In the genomic region with DNA sequence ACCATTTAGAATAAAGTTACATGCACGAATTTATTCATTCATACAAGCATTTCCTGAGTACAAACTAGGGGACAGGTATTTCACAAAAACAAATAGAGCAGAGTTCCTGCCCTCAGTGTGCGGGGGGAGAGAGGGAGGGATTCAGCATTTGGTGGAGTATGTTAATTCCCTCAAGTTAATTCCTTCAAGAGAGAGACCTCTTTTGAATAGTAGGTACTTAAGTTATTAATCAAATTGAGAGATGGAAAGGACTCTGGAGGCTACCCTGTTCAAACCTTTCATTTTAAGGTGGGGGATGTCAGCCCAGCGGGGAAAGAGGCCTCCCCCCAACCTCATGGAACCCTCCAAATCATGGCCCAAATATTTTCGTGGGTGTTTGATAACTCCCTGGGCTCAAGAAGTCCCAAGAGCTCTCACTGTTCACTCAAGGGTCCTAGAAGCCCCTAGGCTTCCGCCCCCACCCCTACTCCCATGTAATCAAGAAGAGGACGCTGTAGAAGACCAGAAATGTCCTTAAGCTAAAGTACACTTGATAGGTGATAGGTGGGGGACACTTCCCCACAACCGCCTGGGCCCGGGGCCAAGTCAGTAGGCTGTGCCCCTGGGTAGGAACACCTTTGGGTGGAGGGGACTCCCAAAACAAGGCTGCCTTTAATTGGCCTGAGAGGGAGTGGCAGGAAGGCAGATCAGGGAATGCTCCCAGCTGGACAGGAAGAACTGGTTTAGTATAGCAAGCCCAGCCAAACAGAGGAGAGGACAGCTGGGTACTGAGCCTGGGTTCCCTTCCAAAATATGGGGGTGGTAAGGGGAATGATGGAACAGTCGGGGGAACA, we compare ENCODE assay signal across 1 cellular context.
TF ChIP-seq lines count a peak whose summit lies in the region.

No MANE protein-coding gene starts in this region.

TF ChIP-seq in HepG2, 621 proteins besides CTCF, POLR2A, EP300 and RAD21 (continued from another document and continues in another):
- no peak; the same call in 1 of the 2 replicates for TF ChIP-seq KAT8 (CRISPR knock-in tag; IDR thresholded peaks at IDR 0.05)
- TF ChIP-seq YY1 (IDR thresholded peaks at IDR 0.05; ENCODE audit: insufficient read depth, insufficient replicate concordance, low read depth, low read length): no peak
- TF ChIP-seq MEF2D (CRISPR knock-in tag; IDR thresholded peaks at IDR 0.05): 0 out of 2 replicates have a peak, but pooled peaks have one; percentile 44
- no peak; the same call in 1 of the 2 replicates for TF ChIP-seq ZNF605 (CRISPR knock-in tag; IDR thresholded peaks at IDR 0.05)
- TF ChIP-seq, protein P1, sequence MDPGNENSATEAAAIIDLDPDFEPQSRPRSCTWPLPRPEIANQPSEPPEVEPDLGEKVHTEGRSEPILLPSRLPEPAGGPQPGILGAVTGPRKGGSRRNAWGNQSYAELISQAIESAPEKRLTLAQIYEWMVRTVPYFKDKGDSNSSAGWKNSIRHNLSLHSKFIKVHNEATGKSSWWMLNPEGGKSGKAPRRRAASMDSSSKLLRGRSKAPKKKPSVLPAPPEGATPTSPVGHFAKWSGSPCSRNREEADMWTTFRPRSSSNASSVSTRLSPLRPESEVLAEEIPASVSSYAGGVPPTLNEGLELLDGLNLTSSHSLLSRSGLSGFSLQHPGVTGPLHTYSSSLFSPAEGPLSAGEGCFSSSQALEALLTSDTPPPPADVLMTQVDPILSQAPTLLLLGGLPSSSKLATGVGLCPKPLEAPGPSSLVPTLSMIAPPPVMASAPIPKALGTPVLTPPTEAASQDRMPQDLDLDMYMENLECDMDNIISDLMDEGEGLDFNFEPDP (CRISPR knock-in tag; conservative IDR thresholded peaks at IDR 0.05): 0 out of 2 replicates have a peak, but pooled peaks have one; percentile 84
- TF ChIP-seq POGZ (CRISPR knock-in tag; IDR thresholded peaks at IDR 0.05): no peak
- TF ChIP-seq TFAP4 (IDR thresholded peaks at IDR 0.05; ENCODE audit: borderline replicate concordance, low read depth): peak; percentile 38; the same call in 1 of the 2 replicates
- TF ChIP-seq ZNF639 (CRISPR knock-in tag; conservative IDR thresholded peaks at IDR 0.05): no peak
- TF ChIP-seq ZNF879 (CRISPR knock-in tag; IDR thresholded peaks at IDR 0.05): no peak
- peak; percentile 78 for TF ChIP-seq FOXA3 (CRISPR knock-in tag; IDR thresholded peaks at IDR 0.05)
- TF ChIP-seq ZHX2 (IDR thresholded peaks at IDR 0.05; ENCODE audit: low read depth): no peak
- no peak for TF ChIP-seq ZHX2 (CRISPR knock-in tag; IDR thresholded peaks at IDR 0.05; ENCODE audit: borderline replicate concordance)
- peak; percentile 74 for TF ChIP-seq RARA (CRISPR knock-in tag; IDR thresholded peaks at IDR 0.05)
- TF ChIP-seq, protein P2, sequence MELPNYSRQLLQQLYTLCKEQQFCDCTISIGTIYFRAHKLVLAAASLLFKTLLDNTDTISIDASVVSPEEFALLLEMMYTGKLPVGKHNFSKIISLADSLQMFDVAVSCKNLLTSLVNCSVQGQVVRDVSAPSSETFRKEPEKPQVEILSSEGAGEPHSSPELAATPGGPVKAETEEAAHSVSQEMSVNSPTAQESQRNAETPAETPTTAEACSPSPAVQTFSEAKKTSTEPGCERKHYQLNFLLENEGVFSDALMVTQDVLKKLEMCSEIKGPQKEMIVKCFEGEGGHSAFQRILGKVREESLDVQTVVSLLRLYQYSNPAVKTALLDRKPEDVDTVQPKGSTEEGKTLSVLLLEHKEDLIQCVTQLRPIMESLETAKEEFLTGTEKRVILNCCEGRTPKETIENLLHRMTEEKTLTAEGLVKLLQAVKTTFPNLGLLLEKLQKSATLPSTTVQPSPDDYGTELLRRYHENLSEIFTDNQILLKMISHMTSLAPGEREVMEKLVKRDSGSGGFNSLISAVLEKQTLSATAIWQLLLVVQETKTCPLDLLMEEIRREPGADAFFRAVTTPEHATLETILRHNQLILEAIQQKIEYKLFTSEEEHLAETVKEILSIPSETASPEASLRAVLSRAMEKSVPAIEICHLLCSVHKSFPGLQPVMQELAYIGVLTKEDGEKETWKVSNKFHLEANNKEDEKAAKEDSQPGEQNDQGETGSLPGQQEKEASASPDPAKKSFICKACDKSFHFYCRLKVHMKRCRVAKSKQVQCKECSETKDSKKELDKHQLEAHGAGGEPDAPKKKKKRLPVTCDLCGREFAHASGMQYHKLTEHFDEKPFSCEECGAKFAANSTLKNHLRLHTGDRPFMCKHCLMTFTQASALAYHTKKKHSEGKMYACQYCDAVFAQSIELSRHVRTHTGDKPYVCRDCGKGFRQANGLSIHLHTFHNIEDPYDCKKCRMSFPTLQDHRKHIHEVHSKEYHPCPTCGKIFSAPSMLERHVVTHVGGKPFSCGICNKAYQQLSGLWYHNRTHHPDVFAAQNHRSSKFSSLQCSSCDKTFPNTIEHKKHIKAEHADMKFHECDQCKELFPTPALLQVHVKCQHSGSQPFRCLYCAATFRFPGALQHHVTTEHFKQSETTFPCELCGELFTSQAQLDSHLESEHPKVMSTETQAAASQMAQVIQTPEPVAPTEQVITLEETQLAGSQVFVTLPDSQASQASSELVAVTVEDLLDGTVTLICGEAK (IDR thresholded peaks at IDR 0.05): no peak
- TF ChIP-seq, protein P2 (CRISPR knock-in tag; IDR thresholded peaks at IDR 0.05): no peak
- TF ChIP-seq, protein P3, sequence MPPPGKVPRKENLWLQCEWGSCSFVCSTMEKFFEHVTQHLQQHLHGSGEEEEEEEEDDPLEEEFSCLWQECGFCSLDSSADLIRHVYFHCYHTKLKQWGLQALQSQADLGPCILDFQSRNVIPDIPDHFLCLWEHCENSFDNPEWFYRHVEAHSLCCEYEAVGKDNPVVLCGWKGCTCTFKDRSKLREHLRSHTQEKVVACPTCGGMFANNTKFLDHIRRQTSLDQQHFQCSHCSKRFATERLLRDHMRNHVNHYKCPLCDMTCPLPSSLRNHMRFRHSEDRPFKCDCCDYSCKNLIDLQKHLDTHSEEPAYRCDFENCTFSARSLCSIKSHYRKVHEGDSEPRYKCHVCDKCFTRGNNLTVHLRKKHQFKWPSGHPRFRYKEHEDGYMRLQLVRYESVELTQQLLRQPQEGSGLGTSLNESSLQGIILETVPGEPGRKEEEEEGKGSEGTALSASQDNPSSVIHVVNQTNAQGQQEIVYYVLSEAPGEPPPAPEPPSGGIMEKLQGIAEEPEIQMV (CRISPR knock-in tag; IDR thresholded peaks at IDR 0.05; ENCODE audit: low read depth): 0 out of 2 replicates have a peak, but pooled peaks have one; percentile 74
- TF ChIP-seq ZEB1 (IDR thresholded peaks at IDR 0.05; ENCODE audit: insufficient replicate concordance, low read depth): no peak
- TF ChIP-seq MLX (CRISPR knock-in tag; IDR thresholded peaks at IDR 0.05): peak; percentile 27; the same call in 1 of the 2 replicates
- TF ChIP-seq DMAP1 (CRISPR knock-in tag; IDR thresholded peaks at IDR 0.05): no peak
- no peak for TF ChIP-seq MEIS1 (CRISPR knock-in tag; IDR thresholded peaks at IDR 0.05; ENCODE audit: borderline replicate concordance)
- no peak for TF ChIP-seq SIX1 (CRISPR knock-in tag; IDR thresholded peaks at IDR 0.05; ENCODE audit: borderline replicate concordance)
- 0 out of 2 replicates have a peak, but pooled peaks have one; percentile 31 for TF ChIP-seq TGIF2 (CRISPR knock-in tag; IDR thresholded peaks at IDR 0.05)
- no peak for TF ChIP-seq MTF1 (CRISPR knock-in tag; IDR thresholded peaks at IDR 0.05)
- TF ChIP-seq RELA (CRISPR knock-in tag; IDR thresholded peaks at IDR 0.05): no peak
- TF ChIP-seq RBAK (CRISPR knock-in tag; IDR thresholded peaks at IDR 0.05): no peak
- no peak for TF ChIP-seq ARNT2 (CRISPR knock-in tag; IDR thresholded peaks at IDR 0.05; ENCODE audit: low read depth)
- no peak for TF ChIP-seq ZNF280B (CRISPR knock-in tag; IDR thresholded peaks at IDR 0.05; ENCODE audit: borderline replicate concordance)
- no peak for TF ChIP-seq ZNF549 (CRISPR knock-in tag; IDR thresholded peaks at IDR 0.05)
- TF ChIP-seq ZNF567 (CRISPR knock-in tag; IDR thresholded peaks at IDR 0.05; ENCODE audit: borderline replicate concordance): no peak
